1 cellular context compared by ENCODE assay signal in genomic region chr17:59699218-59699617, GRCh38.
TF ChIP-seq lines count a peak whose summit lies in the region.

No MANE protein-coding gene starts in this region.

TF ChIP-seq in GM12878, 131 proteins besides CTCF, POLR2A, EP300 and RAD21:
- TF ChIP-seq NFXL1 (IDR thresholded peaks at IDR 0.05; ENCODE audit: borderline replicate concordance) (0 out of 2 replicates have a peak, but pooled peaks have one; percentile 22), REST (IDR thresholded peaks at IDR 0.05; ENCODE audit: low read depth, low read length) (no peak)
